In the genomic region with DNA sequence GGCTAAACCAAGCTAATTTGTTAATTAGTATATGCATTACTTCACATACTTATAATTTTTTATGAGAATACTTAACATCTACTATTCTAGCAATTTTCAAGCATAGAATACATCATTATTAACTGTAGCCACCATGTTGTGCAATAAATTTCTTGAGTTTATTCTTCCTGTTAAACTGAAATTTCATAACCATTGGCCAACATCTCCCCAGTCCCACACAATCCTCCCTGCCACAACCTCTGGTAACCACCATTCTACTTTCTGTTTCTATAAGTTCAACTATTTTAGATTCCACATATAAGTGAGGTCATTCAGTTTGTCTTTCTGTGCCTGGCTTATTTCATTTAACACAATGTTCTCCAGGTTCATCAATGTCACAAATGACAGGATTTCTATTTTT, we compare ENCODE assay signal across 26 cellular contexts.
"Had no signal": no experiment of that assay in that cellular context is flagged by ENCODE, and none has a peak within 500 bp of the region (broad histone marks: within the 10 kb centered on the region; RNA-seq: fewer than 3 reads in every experiment).

No MANE protein-coding gene starts in this region.

- H3K4me3 ChIP-seq: colonic mucosa, lung, right lobe of liver had no signal

- FAIRE-seq: small intestine had no signal

- DNase-seq: activated CD4-positive, alpha-beta T cell treated with anti-CD3 and anti-CD28 coated beads, Interleukin-2, amount 50 U/mL, for 1 hour; activated CD4-positive, CD25-positive, alpha-beta regulatory T cell treated with anti-CD3 and anti-CD28 coated beads, Interleukin-2, amount 50 U/mL, for 72 hours; activated CD8-positive, alpha-beta memory T cell treated with anti-CD3 and anti-CD28 coated beads, Interleukin-2, amount 50 U/mL, for 4 hours; activated effector memory CD4-positive, alpha-beta T cell treated with Interleukin-2 at 50 U/mL for 16 hours; activated naive CD4-positive, alpha-beta T cell treated with anti-CD3 and anti-CD28 coated beads, Interleukin-2, amount 10 ng/mL, durations not matched to agents 7 days and 5 days; activated naive CD8-positive, alpha-beta T cell treated with anti-CD3 and anti-CD28 coated beads, Interleukin-2, amount 50 U/mL, for 24 hours; activated T-cell treated with anti-CD3 and anti-CD28 coated beads, Interleukin-2, amount 50 U/mL, for 48 hours; anterior cingulate cortex; brain microvascular endothelial cell; central memory CD4-positive, alpha-beta T cell; colonic mucosa; endodermal cell; foreskin keratinocyte; glutamatergic neuron; hippocampal formation; islet precursor cell; left colon; right lobe of liver; small intestine; stimulated activated CD4-positive, alpha-beta T cell treated with anti-CD3 and anti-CD28 coated beads, Interleukin-15, amount 100 ng/mL, for 24 hours; stimulated activated CD4-positive, alpha-beta T cell treated with anti-CD3 and anti-CD28 coated beads, Interleukin-2, amount 100 ng/mL, for 48 hours; stimulated activated naive CD8-positive, alpha-beta T cell treated with anti-CD3 and anti-CD28 coated beads, Interleukin-15, amount 100 ng/mL, for 72 hours had no signal

- H3K36me3 ChIP-seq: brain microvascular endothelial cell, colonic mucosa, right lobe of liver had no signal

- H3K9me3 ChIP-seq: colonic mucosa, right lobe of liver had no signal

- H3K4me1 ChIP-seq: colonic mucosa, foreskin keratinocyte, parathyroid adenoma, right lobe of liver had no signal

- H3K27me3 ChIP-seq: brain microvascular endothelial cell, colonic mucosa, foreskin keratinocyte, right lobe of liver had no signal

- H3K27ac ChIP-seq: brain microvascular endothelial cell, colonic mucosa, epithelial cell of prostate, foreskin keratinocyte, parathyroid adenoma, right lobe of liver, VCaP had no signal
